ENCODE assay signal across 21 cellular contexts in genomic region chr3:23276913-23277658, GRCh38.
"Had no signal": no experiment of that assay in that cellular context is flagged by ENCODE, and none has a peak within 500 bp of the region (broad histone marks: within the 10 kb centered on the region; RNA-seq: fewer than 3 reads in every experiment).

No MANE protein-coding gene starts in this region.

- ATAC-seq: activated CD8-positive, alpha-beta T cell treated with anti-CD3 and anti-CD28 coated beads, Interleukin-2, amount 10 ng/mL, durations not matched to agents 7 days and 5 days; body of pancreas; gastrocnemius medialis; left ventricle myocardium superior; natural killer cell; right cardiac atrium; upper lobe of right lung had no signal

- H3K9me3 ChIP-seq: esophagus squamous epithelium, gastrocnemius medialis, thyroid gland, upper lobe of right lung had no signal

- H3K4me1 ChIP-seq: esophagus squamous epithelium, thyroid gland had no signal

- H3K36me3 ChIP-seq: cardiac muscle cell, esophagus squamous epithelium, gastrocnemius medialis, thyroid gland, upper lobe of right lung, WERI-Rb-1 had no signal

- H3K27ac ChIP-seq: body of pancreas, cardiac muscle cell, esophagus squamous epithelium, gastrocnemius medialis, thyroid gland, upper lobe of right lung, WERI-Rb-1 had no signal

- DNase-seq: activated CD4-positive, alpha-beta T cell treated with anti-CD3 and anti-CD28 coated beads, Interleukin-2, amount 50 U/mL, for 1 hour; activated CD4-positive, CD25-positive, alpha-beta regulatory T cell treated with anti-CD3 and anti-CD28 coated beads, Interleukin-2, amount 50 U/mL, for 72 hours; activated CD8-positive, alpha-beta T cell treated with anti-CD3 and anti-CD28 coated beads, Interleukin-2, amount 10 ng/mL, durations not matched to agents 7 days and 5 days; activated gamma-delta T cell treated with Interleukin-2 at 50 U/mL for 16 hours; anterior cingulate cortex; body of pancreas; cortex of kidney; endodermal cell; esophagus squamous epithelium; gastrocnemius medialis; hypothalamus; left ventricle myocardium superior; midbrain; natural killer cell; right cardiac atrium; stimulated activated CD4-positive, alpha-beta T cell treated with anti-CD3 and anti-CD28 coated beads, Interleukin-1b, Interleukin-23, amount 100 ng/mL, for 48 hours; substantia nigra; thyroid gland; upper lobe of right lung; WERI-Rb-1 had no signal

- H3K4me3 ChIP-seq: body of pancreas, cardiac muscle cell, esophagus squamous epithelium, gastrocnemius medialis, thyroid gland, upper lobe of right lung had no signal

- H3K27me3 ChIP-seq: body of pancreas, cardiac muscle cell, esophagus squamous epithelium, gastrocnemius medialis, thyroid gland, upper lobe of right lung had no signal
